In genomic region chr10:46321770-46322169, GRCh38 we compare ENCODE assay signal across 4 cellular contexts. TPM values are rescaled to one million over a fixed set of nuclear protein-coding genes. Genes with fewer than 3 reads are reported as not detected.
"Had no signal": no experiment of that assay in that cellular context is flagged by ENCODE, and none has a peak within 500 bp of the region (broad histone marks: within the 10 kb centered on the region; RNA-seq: fewer than 3 reads in every experiment).

No MANE protein-coding gene starts in this region.

- H3K4me3 ChIP-seq: K562 had no signal

- ATAC-seq: HepG2, K562 had no signal

- DNase-seq: IMR-90 had no signal

RNA-seq across cellular contexts. Expression of gene ANTXRL, which starts 35.0 kb away (rescaled TPM):
- total RNA-seq: HepG2, HT-29, IMR-90, K562 had no signal

RNA-seq across cellular contexts. Expression of gene ANXA8L1, which starts 53.8 kb away (rescaled TPM):
- total RNA-seq: HepG2, HT-29, K562 had no signal
